ENCODE assay signal across 12 cellular contexts in genomic region chr10:50469778-50470193, GRCh38.
DNase-seq lines count a peak whose midpoint lies in the region; ATAC-seq, FAIRE-seq and TF ChIP-seq lines count a peak whose summit lies in the region.
"Had no signal": no experiment of that assay in that cellular context is flagged by ENCODE, and none has a peak within 500 bp of the region (broad histone marks: within the 10 kb centered on the region; RNA-seq: fewer than 3 reads in every experiment).

No MANE protein-coding gene starts in this region.

- intact Hi-C loops in GM12878 (cut with micrococcal nuclease; ENCODE audit: unreplicated experiment), result no loop called here
- intact Hi-C loops in psoas muscle (cut with DNase I), result no loop called here
- intact Hi-C loops in OCI-LY7 (cut with micrococcal nuclease; ENCODE audit: unreplicated experiment), result no loop called here

- no peaks in the 10 kb centered on the region; a peak in 1 of 4 replicates for H3K27me3 ChIP-seq in GM12878 (replicated peaks in 1 of 2; ENCODE audit: control insufficient read depth in 2 of 2, insufficient read depth in 2 of 2, low read length in 1 of 2)
- no peaks in the 10 kb centered on the region for H3K27me3 ChIP-seq in psoas muscle (ENCODE audit: insufficient read depth in 3 of 3, low read length in 2 of 3)
- H3K27me3 ChIP-seq: dorsolateral prefrontal cortex had no signal

- peak overlapping the region; percentile 51; the same call in 1 of the 2 replicates for H3K27ac ChIP-seq in GM12878 (ENCODE audit: control insufficient read depth, insufficient read depth)
- H3K27ac ChIP-seq in psoas muscle, result no peak overlapping the region
- H3K27ac ChIP-seq in OCI-LY7 (ENCODE audit: low read depth, low read length, poor library complexity, severe bottlenecking), result no peak overlapping the region
- H3K27ac ChIP-seq: neutrophil had no signal

- peaks cover 45% of the 10 kb centered on the region for H3K4me1 ChIP-seq in GM12878 (ENCODE audit: control insufficient read depth, insufficient read depth, low read length)
- peaks cover 44% of the 10 kb centered on the region for H3K4me1 ChIP-seq in psoas muscle
- no peaks in the 10 kb centered on the region for H3K4me1 ChIP-seq in OCI-LY7 (ENCODE audit: insufficient read depth, low read length, poor library complexity, severe bottlenecking)

- CTCF ChIA-PET in GM12878 (lab: Yijun Ruan, JAX), result interaction anchor here (1.2 to 1.9 kb wide), 3 partner anchors 9 to 14 kb away, joined by 3 to 6 read pairs (median 5); no protein-coding TSS in a partner anchor
- CTCF ChIA-PET in OCI-LY7 (lab: Charles Lee; ENCODE audit: unreplicated experiment), result no interaction called here

- H3K4me2 ChIP-seq in GM12878 (ENCODE audit: control insufficient read depth, insufficient read depth) (peak overlapping the region; percentile 26), OCI-LY7 (ENCODE audit: low read length) (no peak overlapping the region)

- H3K4me3 ChIP-seq in GM12878 (no peak overlapping the region), psoas muscle (no peak overlapping the region), OCI-LY7 (ENCODE audit: low read depth, low read length, poor library complexity, severe bottlenecking) (no peak overlapping the region)
- H3K4me3 ChIP-seq: dorsolateral prefrontal cortex had no signal

- no peak for TF ChIP-seq CTCF in GM12878 (IDR thresholded peaks at IDR 0.05 in 2 of 3, conservative IDR thresholded peaks at IDR 0.05 in 1 of 3; ENCODE audit: control insufficient read depth in 2 of 3, extremely low read depth in 1 of 3, insufficient read depth in 1 of 3, low read depth in 3 of 3, low read length in 3 of 3)
- no peak for TF ChIP-seq CTCF in psoas muscle (IDR thresholded peaks at IDR 0.05)
- no peak for TF ChIP-seq CTCF in OCI-LY7 (conservative IDR thresholded peaks at IDR 0.05; ENCODE audit: low read length)

- H2AFZ ChIP-seq in GM12878 (ENCODE audit: control insufficient read depth, low read depth, low read length), result no peak overlapping the region
- no peak overlapping the region for H2AFZ ChIP-seq in OCI-LY7 (ENCODE audit: low read length)

- no peak for TF ChIP-seq EP300 in GM12878 (IDR thresholded peaks at IDR 0.05; ENCODE audit: borderline replicate concordance in 1 of 2, control insufficient read depth in 1 of 2, low read depth in 2 of 2, low read length in 2 of 2)

- no peak for TF ChIP-seq RAD21 in GM12878 (IDR thresholded peaks at IDR 0.05; ENCODE audit: insufficient read depth, low read depth, low read length)

- ATAC-seq in GM12878, result peak; percentile 63
- ATAC-seq in psoas muscle, result peak; percentile 71 to 91 (median 79)
- ATAC-seq in GM18519 (IDR thresholded peaks at IDR 0.05; ENCODE audit: low FRiP score, unreplicated experiment), result no peak

- no peaks in the 10 kb centered on the region for H4K20me1 ChIP-seq in GM12878 (ENCODE audit: control insufficient read depth, insufficient read depth)
- no peaks in the 10 kb centered on the region for H4K20me1 ChIP-seq in OCI-LY7 (ENCODE audit: insufficient read depth, low read length)

- POLR2A ChIA-PET in GM12878 (lab: Charles Lee), result interaction anchor here (0.9 to 2.5 kb wide), 6 partner anchors 9 to 32 kb away, joined by 3 to 10 read pairs (median 6); no protein-coding TSS in a partner anchor
- POLR2A ChIA-PET in OCI-LY7 (lab: Charles Lee), result interaction anchor here (0.9 to 1.4 kb wide), 3 partner anchors 8 to 93 kb away, joined by 3 read pairs; no protein-coding TSS in a partner anchor

- TF ChIP-seq POLR2A in GM12878 (IDR thresholded peaks at IDR 0.05; ENCODE audit: low read depth, low read length), result no peak

- H3K9me2 ChIP-seq in OCI-LY7 (ENCODE audit: insufficient read depth, low read length), result no peaks in the 10 kb centered on the region

- peak overlapping the region; percentile 35 for H3K9ac ChIP-seq in GM12878 (ENCODE audit: control insufficient read depth, insufficient read depth, low read length)

- RAD21 ChIA-PET in GM12878 (lab: Charles Lee; ENCODE audit: unreplicated experiment), result interaction anchor here (1.3 to 1.9 kb wide), 7 partner anchors 9 to 38 kb away, joined by 4 to 9 read pairs (median 8); no protein-coding TSS in a partner anchor

- in situ Hi-C loops in GM12878 (cut with MboI), result no loop called here

- FAIRE-seq in GM12878 (lab: Jason Lieb, UNC), result no peak

- 0 out of 4 replicates have a peak, but pooled peaks cover 0 to under 1% of the 10 kb centered on the region in 2 experiments for H3K36me3 ChIP-seq in GM12878 (ENCODE audit: control insufficient read depth in 2 of 2, insufficient read depth in 2 of 2, low read length in 1 of 2)
- no peaks in the 10 kb centered on the region for H3K36me3 ChIP-seq in psoas muscle (ENCODE audit: insufficient read depth in 1 of 2, low read depth in 1 of 2)
- no peaks in the 10 kb centered on the region for H3K36me3 ChIP-seq in OCI-LY7 (ENCODE audit: insufficient read depth, low read length)
- H3K36me3 ChIP-seq: neutrophil had no signal

- H3K79me2 ChIP-seq in GM12878 (ENCODE audit: control insufficient read depth, insufficient read depth, low read length), result no peaks in the 10 kb centered on the region; the same call in none of the 2 replicates
- no peaks in the 10 kb centered on the region for H3K79me2 ChIP-seq in OCI-LY7 (ENCODE audit: insufficient read depth, low read depth, low read length)

- no TSS peak for BruUV-seq in GM12878 (replicated peaks; lab: Mats Ljungman, UMichigan)
- BruUV-seq in OCI-LY7 (replicated peaks; lab: Mats Ljungman, UMichigan), result no TSS peak

- DNase-seq in GM03348 (ENCODE audit: low spot score) (peak; percentile 15), Kasumi-1 (lab: John Stamatoyannopoulos, UW) (peak; percentile 66 to 72), GM12878 (ENCODE audit: low read depth, low spot score) (no peak), psoas muscle (peak in 1 of 2 donors; percentile 13), HPDE6-E6E7 (ENCODE audit: extremely low spot score) (no peak), OCI-LY7 (ENCODE audit: low spot score) (no peak), NCI-H2081 treated with DMSO at 0.1 percent for 48 hours (lab: John Stamatoyannopoulos, UW) (no peak)
- DNase-seq: activated gamma-delta T cell, dorsolateral prefrontal cortex, NCI-H748 treated with DMSO at 0.1 percent for 48 hours had no signal

- 13% methylated on average over 3 of the region's 3 CpGs for WGBS in GM12878 (ENCODE audit: insufficient coverage, insufficient replicate concordance, low lambda C conversion rate, missing lambda C conversion rate)
- 3 to 10% (median 4%) methylated on average over 3 of the region's 3 CpGs for WGBS in psoas muscle, 3 donors

- H3K9me3 ChIP-seq in GM12878 (replicated peaks; ENCODE audit: control insufficient read depth, insufficient read depth, low read length) (no peaks in the 10 kb centered on the region; the same call in 2 of the 3 replicates), psoas muscle (no peaks in the 10 kb centered on the region), OCI-LY7 (ENCODE audit: low read length) (no peaks in the 10 kb centered on the region)
- H3K9me3 ChIP-seq: neutrophil had no signal

- SMC1A ChIA-PET in GM12878 (lab: Charles Lee; ENCODE audit: uncharacterized antibody, unreplicated experiment), result interaction anchor here (1.2 to 5.9 kb wide), 15 partner anchors 9 to 52 kb away, joined by 3 to 50 read pairs (median 9); no protein-coding TSS in a partner anchor

TF ChIP-seq in GM12878, 131 proteins besides CTCF, POLR2A, EP300 and RAD21 (continues in another document):
- TF ChIP-seq MEF2B (IDR thresholded peaks at IDR 0.05; ENCODE audit: partially characterized antibody, poor library complexity, severe bottlenecking), result peak; percentile 47
- no peak for TF ChIP-seq DPF2 (IDR thresholded peaks at IDR 0.05)
- TF ChIP-seq, protein P1, sequence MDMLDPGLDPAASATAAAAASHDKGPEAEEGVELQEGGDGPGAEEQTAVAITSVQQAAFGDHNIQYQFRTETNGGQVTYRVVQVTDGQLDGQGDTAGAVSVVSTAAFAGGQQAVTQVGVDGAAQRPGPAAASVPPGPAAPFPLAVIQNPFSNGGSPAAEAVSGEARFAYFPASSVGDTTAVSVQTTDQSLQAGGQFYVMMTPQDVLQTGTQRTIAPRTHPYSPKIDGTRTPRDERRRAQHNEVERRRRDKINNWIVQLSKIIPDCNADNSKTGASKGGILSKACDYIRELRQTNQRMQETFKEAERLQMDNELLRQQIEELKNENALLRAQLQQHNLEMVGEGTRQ (IDR thresholded peaks at IDR 0.05; ENCODE audit: borderline replicate concordance, low read depth, low read length), result no peak
- peak; percentile 77 for TF ChIP-seq CUX1 (IDR thresholded peaks at IDR 0.05; ENCODE audit: insufficient replicate concordance, low read depth, low read length)
- TF ChIP-seq IKZF1 (conservative IDR thresholded peaks at IDR 0.05), result 0 out of 2 replicates have a peak, but pooled peaks have one; percentile 17

Comparison
In these comparisons a context has a peak if more than half of its experiments do, and no peak if none do; other contexts are left out.
1. DNase-seq: peak in GM03348 (single experiment) and Kasumi-1 (2 of 2); none in GM12878 (single experiment), HPDE6-E6E7 (single experiment), OCI-LY7 (single experiment) and NCI-H2081 treated with DMSO at 0.1 percent for 48 hours (single experiment).